Comparison of ENCODE assay signal across 8 cellular contexts in genomic region chr22:46149493-46149997, GRCh38. TPM values are rescaled to one million over a fixed set of nuclear protein-coding genes. Genes with fewer than 3 reads are reported as not detected.
DNase-seq lines count a peak whose midpoint lies in the region; ATAC-seq, FAIRE-seq and TF ChIP-seq lines count a peak whose summit lies in the region.

No MANE protein-coding gene starts in this region.

- no peak overlapping the region for H3K27ac ChIP-seq in DOHH2 (ENCODE audit: low read depth, low read length)
- H3K27ac ChIP-seq in subcutaneous abdominal adipose tissue (ENCODE audit: low read depth, low read length) = peak overlapping the region; percentile 60

- H3K27me3 ChIP-seq in DOHH2 (ENCODE audit: control insufficient read depth, low read length) (peaks cover 54% of the 10 kb centered on the region), Loucy (ENCODE audit: insufficient read depth, low read length, poor library complexity, severe bottlenecking) (no peaks in the 10 kb centered on the region), subcutaneous abdominal adipose tissue (ENCODE audit: control insufficient read depth in 5 of 5, insufficient read depth in 4 of 5, low read length in 5 of 5) (no peaks in the 10 kb centered on the region)

- no peaks in the 10 kb centered on the region for H3K9me3 Mint-ChIP-seq in activated CD8-positive, alpha-beta memory T cell treated with anti-CD3 and anti-CD28 coated beads, Interleukin-2, amount 10 ng/mL, durations not matched to agents 7 days and 5 days (ENCODE audit: low read depth)

- peaks cover 2% of the 10 kb centered on the region; the same call in 1 of the 2 replicates for H3K36me3 ChIP-seq in DOHH2 (ENCODE audit: control insufficient read depth, low read length)
- no peaks in the 10 kb centered on the region for H3K36me3 ChIP-seq in Loucy (ENCODE audit: insufficient read depth, low read length)
- H3K36me3 ChIP-seq in mucosa of descending colon (ENCODE audit: low read depth) = no peaks in the 10 kb centered on the region
- H3K36me3 ChIP-seq in subcutaneous abdominal adipose tissue (ENCODE audit: control insufficient read depth in 5 of 5, insufficient read depth in 5 of 5, low read length in 5 of 5) = peaks cover 0 to 5% (median 0%) of the 10 kb centered on the region in 5 donors

- H3K79me2 ChIP-seq in DOHH2 (ENCODE audit: control insufficient read depth, low read length) (peaks cover 3% of the 10 kb centered on the region; the same call in 1 of the 2 replicates), Loucy (ENCODE audit: insufficient read depth, low read length) (peaks cover 37% of the 10 kb centered on the region)

- CTCF ChIA-PET in activated CD8-positive, alpha-beta memory T cell treated with anti-CD3 and anti-CD28 coated beads, Interleukin-2, amount 10 ng/mL, durations not matched to agents 7 days and 5 days (lab: Charles Lee) = interaction anchor here (1.0 to 1.1 kb wide), 3 partner anchors 22 to 147 kb away, joined by 3 to 5 read pairs (median 3); partner anchors contain the start of genes CDPF1 and GTSE1

- intact Hi-C loops in mucosa of descending colon (cut with DNase I, micrococcal nuclease) = no loop called here

- H3K27ac Mint-ChIP-seq in activated CD8-positive, alpha-beta memory T cell treated with anti-CD3 and anti-CD28 coated beads, Interleukin-2, amount 10 ng/mL, durations not matched to agents 7 days and 5 days = no peak overlapping the region

- no peaks in the 10 kb centered on the region for H3K9me2 ChIP-seq in DOHH2 (replicated peaks; ENCODE audit: control insufficient read depth, low read length)
- no peaks in the 10 kb centered on the region for H3K9me2 ChIP-seq in Loucy (replicated peaks; ENCODE audit: low read depth, low read length)

- H3K9ac ChIP-seq in Loucy (ENCODE audit: low read depth, low read length, poor library complexity, severe bottlenecking) (peak overlapping the region; percentile 78), subcutaneous abdominal adipose tissue (ENCODE audit: low read length in 5 of 5) (peak overlapping the region in 4 of 5 donors; percentile 53 to 82 (median 74))

- peaks cover 21% of the 10 kb centered on the region for H3K4me1 ChIP-seq in DOHH2 (ENCODE audit: control insufficient read depth, low read length)
- peaks cover 22% of the 10 kb centered on the region for H3K4me1 ChIP-seq in Loucy (ENCODE audit: insufficient read depth, low read length, poor library complexity, severe bottlenecking)
- H3K4me1 ChIP-seq in mucosa of descending colon (ENCODE audit: low read depth) = peaks cover 16% of the 10 kb centered on the region
- H3K4me1 ChIP-seq in subcutaneous abdominal adipose tissue (ENCODE audit: control insufficient read depth in 5 of 5, insufficient read depth in 5 of 5, low read length in 5 of 5) = peaks cover 11 to 55% (median 43%) of the 10 kb centered on the region in 5 donors

- H3K4me3 ChIP-seq in DOHH2 (ENCODE audit: low read length) = peak overlapping the region; percentile 84
- H3K4me3 ChIP-seq in Loucy (ENCODE audit: low read length, poor library complexity, severe bottlenecking) = peak overlapping the region; percentile 76
- H3K4me3 ChIP-seq in epithelial cell of esophagus (ENCODE audit: low read length) = peak overlapping the region; percentile 25
- H3K4me3 ChIP-seq in mucosa of descending colon = peak overlapping the region; percentile 57
- peak overlapping the region; percentile 6 to 78 (median 75) for H3K4me3 ChIP-seq in subcutaneous abdominal adipose tissue (ENCODE audit: low read depth in 1 of 5, low read length in 5 of 5)

- peaks cover 18% of the 10 kb centered on the region for H3K4me1 Mint-ChIP-seq in activated CD8-positive, alpha-beta memory T cell treated with anti-CD3 and anti-CD28 coated beads, Interleukin-2, amount 10 ng/mL, durations not matched to agents 7 days and 5 days

- H3K9me3 ChIP-seq in DOHH2 (ENCODE audit: control insufficient read depth, insufficient read depth, low read length) = no peaks in the 10 kb centered on the region
- no peaks in the 10 kb centered on the region for H3K9me3 ChIP-seq in Loucy (ENCODE audit: insufficient read depth, low read depth, low read length)
- no peaks in the 10 kb centered on the region for H3K9me3 ChIP-seq in mucosa of descending colon
- H3K9me3 ChIP-seq in subcutaneous abdominal adipose tissue (ENCODE audit: control insufficient read depth in 5 of 5, low read length in 5 of 5) = no peaks in the 10 kb centered on the region

- peak overlapping the region; percentile 74 for H3K4me3 Mint-ChIP-seq in activated CD8-positive, alpha-beta memory T cell treated with anti-CD3 and anti-CD28 coated beads, Interleukin-2, amount 10 ng/mL, durations not matched to agents 7 days and 5 days

- TF ChIP-seq CTCF in DOHH2 (IDR thresholded peaks at IDR 0.05; ENCODE audit: low read depth, low read length, poor library complexity, severe bottlenecking) (no peak), Loucy (conservative IDR thresholded peaks at IDR 0.05; ENCODE audit: low read length) (no peak), epithelial cell of esophagus (IDR thresholded peaks at IDR 0.05; ENCODE audit: insufficient read depth, low read depth, low read length, missing control alignments) (no peak), mucosa of descending colon (IDR thresholded peaks at IDR 0.05) (no peak), D721Med (IDR thresholded peaks at IDR 0.05; ENCODE audit: insufficient read depth, missing control alignments) (no peak)

- DNase-seq in activated CD8-positive, alpha-beta memory T cell treated with anti-CD3 and anti-CD28 coated beads, Interleukin-2, amount 10 ng/mL, durations not matched to agents 7 days and 5 days = peak; percentile 54
- DNase-seq in epithelial cell of esophagus (ENCODE audit: low read depth) (no peak), mucosa of descending colon (peak; percentile 80 to 88 (median 88)), D721Med (ENCODE audit: insufficient read length, low spot score) (no peak)

- no peak for FAIRE-seq in D721Med (lab: Jason Lieb, UNC)

- peaks cover 11% of the 10 kb centered on the region for H3K36me3 Mint-ChIP-seq in activated CD8-positive, alpha-beta memory T cell treated with anti-CD3 and anti-CD28 coated beads, Interleukin-2, amount 10 ng/mL, durations not matched to agents 7 days and 5 days

- H3F3A ChIP-seq in DOHH2 (ENCODE audit: control insufficient read depth, insufficient read depth) = peaks cover 10% of the 10 kb centered on the region
- H3F3A ChIP-seq in Loucy (ENCODE audit: low read depth) = no peaks in the 10 kb centered on the region

- H3K27me3 Mint-ChIP-seq in activated CD8-positive, alpha-beta memory T cell treated with anti-CD3 and anti-CD28 coated beads, Interleukin-2, amount 10 ng/mL, durations not matched to agents 7 days and 5 days = peaks cover 35% of the 10 kb centered on the region

- H4K20me1 ChIP-seq in DOHH2 (ENCODE audit: control insufficient read depth, insufficient read depth, low read depth, low read length) = peaks cover 4% of the 10 kb centered on the region; the same call in 1 of the 2 replicates
- H4K20me1 ChIP-seq in Loucy (ENCODE audit: insufficient read depth, low read length, poor library complexity, severe bottlenecking) = peaks cover 24% of the 10 kb centered on the region

- ATAC-seq in activated CD8-positive, alpha-beta memory T cell treated with anti-CD3 and anti-CD28 coated beads, Interleukin-2, amount 10 ng/mL, durations not matched to agents 7 days and 5 days = peak; percentile 6
- ATAC-seq in mucosa of descending colon = peak; percentile 68
- ATAC-seq in HG02623 (IDR thresholded peaks at IDR 0.05; ENCODE audit: unreplicated experiment) = no peak

- H3K4me2 ChIP-seq in DOHH2 (ENCODE audit: low read length) (peak overlapping the region; percentile 98), Loucy (ENCODE audit: low read depth, low read length, poor library complexity, severe bottlenecking) (peak overlapping the region; percentile 85)

- H2AFZ ChIP-seq in Loucy (ENCODE audit: low read length) = peak overlapping the region; percentile 84

RNA-seq across cellular contexts. Expression of gene PPARA, which starts 0.8 kb away (rescaled TPM):
- 10 to 100 TPM; 16.0 to 22.6 TPM for total RNA-seq in activated CD8-positive, alpha-beta memory T cell treated with anti-CD3 and anti-CD28 coated beads, Interleukin-2, amount 10 ng/mL, durations not matched to agents 7 days and 5 days
- total RNA-seq in mucosa of descending colon = 10 to 100 TPM; 57.9 to 81.4 (median 58.5) TPM

Comparison
In these comparisons a context has a peak if more than half of its experiments do, and no peak if none do; other contexts are left out.
1. H3K4me3 ChIP-seq: peak in every context shown above with its lines; median percentile 84 in DOHH2; 76 in Loucy; 75 in subcutaneous abdominal adipose tissue; 57 in mucosa of descending colon; 25 in epithelial cell of esophagus.
2. DNase-seq: peak in activated CD8-positive, alpha-beta memory T cell treated with anti-CD3 and anti-CD28 coated beads, Interleukin-2, amount 10 ng/mL, durations not matched to agents 7 days and 5 days (single experiment) and mucosa of descending colon (3 of 3); none in epithelial cell of esophagus (single experiment) and D721Med (single experiment).